31 cellular contexts compared by ENCODE assay signal in genomic region chr1:41167688-41168087, GRCh38.
"Had no signal": no experiment of that assay in that cellular context is flagged by ENCODE, and none has a peak within 500 bp of the region (broad histone marks: within the 10 kb centered on the region; RNA-seq: fewer than 3 reads in every experiment).

No MANE protein-coding gene starts in this region.

- H3K9me3 ChIP-seq: body of pancreas, gastrocnemius medialis had no signal

- ATAC-seq: activated CD4-positive, alpha-beta T cell treated with anti-CD3 and anti-CD28 coated beads for 36 hours; activated CD8-positive, alpha-beta memory T cell treated with anti-CD3 and anti-CD28 coated beads, Interleukin-2, amount 10 ng/mL, durations not matched to agents 7 days and 5 days; activated CD8-positive, alpha-beta T cell treated with anti-CD3 and anti-CD28 coated beads, Interleukin-2, amount 10 ng/mL, durations not matched to agents 7 days and 5 days; activated naive CD4-positive, alpha-beta T cell treated with anti-CD3 and anti-CD28 coated beads, Interleukin-2, amount 50 U/mL, for 72 hours; body of pancreas; effector memory CD8-positive, alpha-beta T cell; foreskin keratinocyte; gastrocnemius medialis; heart left ventricle had no signal

- H3K4me3 ChIP-seq: body of pancreas, esophagus muscularis mucosa, gastrocnemius medialis, heart left ventricle had no signal

- H3K27me3 ChIP-seq: body of pancreas, esophagus muscularis mucosa, foreskin keratinocyte, gastrocnemius medialis, heart left ventricle had no signal

- H3K27ac ChIP-seq: body of pancreas, esophagus muscularis mucosa, foreskin keratinocyte, gastrocnemius medialis, heart left ventricle had no signal

- H3K36me3 ChIP-seq: gastrocnemius medialis had no signal

- H3K4me1 ChIP-seq: esophagus muscularis mucosa, foreskin keratinocyte, gastrocnemius medialis, heart left ventricle had no signal

- FAIRE-seq: colon, endometrium had no signal

- DNase-seq: activated CD4-positive, alpha-beta memory T cell treated with anti-CD3 and anti-CD28 coated beads for 36 hours; activated CD4-positive, alpha-beta T cell treated with anti-CD3 and anti-CD28 coated beads for 36 hours; activated CD4-positive, alpha-beta T cell treated with anti-CD3 and anti-CD28 coated beads, Interleukin-2, amount 10 ng/mL, durations not matched to agents 24 days and 14 days; activated CD4-positive, CD25-positive, alpha-beta regulatory T cell; activated CD4-positive, CD25-positive, alpha-beta regulatory T cell treated with anti-CD3 and anti-CD28 coated beads, Interleukin-2, amount 50 U/mL, for 72 hours; activated CD8-positive, alpha-beta memory T cell treated with anti-CD3 and anti-CD28 coated beads, Interleukin-2, amount 10 ng/mL, durations not matched to agents 7 days and 5 days; activated CD8-positive, alpha-beta memory T cell treated with anti-CD3 and anti-CD28 coated beads, Interleukin-2, amount 50 U/mL, for 4 hours; activated CD8-positive, alpha-beta T cell treated with anti-CD3 and anti-CD28 coated beads, Interleukin-2, amount 10 ng/mL, durations not matched to agents 7 days and 5 days; activated effector memory CD4-positive, alpha-beta T cell treated with anti-CD3 and anti-CD28 coated beads, Interleukin-2, amount 50 U/mL, for 16 hours; activated naive CD4-positive, alpha-beta T cell treated with anti-CD3 and anti-CD28 coated beads, Interleukin-2, amount 10 ng/mL, durations not matched to agents 7 days and 5 days; activated naive CD8-positive, alpha-beta T cell treated with anti-CD3 and anti-CD28 coated beads, Interleukin-2, amount 10 ng/mL, durations not matched to agents 7 days and 5 days; activated T-cell treated with anti-CD3 and anti-CD28 coated beads, Interleukin-2, amount 50 U/mL, for 1 hour; activated T-cell treated with anti-CD3 and anti-CD28 coated beads, Interleukin-2, amount 50 U/mL, for 48 hours; amniotic stem cell; aorta; body of pancreas; caudate nucleus; cortex of kidney; dermis blood vessel endothelial cell; effector CD4-positive, alpha-beta T cell; effector memory CD8-positive, alpha-beta T cell; foreskin keratinocyte; gastrocnemius medialis; glutamatergic neuron; heart left ventricle; hypothalamus; T-helper 2 cell had no signal
